ENCODE assay signal across 30 cellular contexts in genomic region chr4:147633113-147633512, GRCh38. TPM values are rescaled to one million over a fixed set of nuclear protein-coding genes. Genes with fewer than 3 reads are reported as not detected.
A peak's percentile ranks its signal among the peaks of the same experiment; 100 is the strongest.
DNase-seq lines count a peak whose midpoint lies in the region; ATAC-seq and TF ChIP-seq lines count a peak whose summit lies in the region.
"Had no signal": no experiment of that assay in that cellular context is flagged by ENCODE, and none has a peak within 500 bp of the region (broad histone marks: within the 10 kb centered on the region; RNA-seq: fewer than 3 reads in every experiment).

No MANE protein-coding gene starts in this region.

- no peaks in the 10 kb centered on the region for H3K27me3 Mint-ChIP-seq in H9 (ENCODE audit: low read depth)
- H3K27me3 Mint-ChIP-seq: activated T-cell treated with anti-CD3 and anti-CD28 coated beads, Interleukin-2, amount 50 U/mL, for 24 hours; dendritic cell treated with granulocyte-macrophage colony-stimulating factor and Interleukin-4, amounts not matched to agents 40 ng/mL and 50 ng/mL, for 4 days; naive thymus-derived CD4-positive, alpha-beta T cell had no signal

- intact Hi-C loops in colonic mucosa (cut with DNase I): no loop called here

- H3K4ac ChIP-seq in H9 (ENCODE audit: low read depth, low read length): no peak overlapping the region

- H2BK12ac ChIP-seq in H9 (ENCODE audit: insufficient read length, low read depth, low read length): no peak overlapping the region

- H3K36me3 ChIP-seq in hepatocyte (replicated peaks; ENCODE audit: insufficient read depth, low read depth) (no peaks in the 10 kb centered on the region), smooth muscle cell (ENCODE audit: low read depth) (peaks cover 43% of the 10 kb centered on the region), colonic mucosa (no peaks in the 10 kb centered on the region)

- H2BK20ac ChIP-seq in H9 (ENCODE audit: low read depth, low read length, poor library complexity, severe bottlenecking): no peak overlapping the region

- H3K18ac ChIP-seq in H9 (ENCODE audit: insufficient read length, low read depth, low read length): no peak overlapping the region

- peaks cover 16 to 20% of the 10 kb centered on the region in 2 experiments for H3K4me1 Mint-ChIP-seq in H9

- H3K27ac ChIP-seq in H9 (ENCODE audit: insufficient read length, low read depth, low read length): no peak overlapping the region
- H3K27ac ChIP-seq in hepatocyte: peak overlapping the region; percentile 52
- H3K27ac ChIP-seq in smooth muscle cell (ENCODE audit: low read depth): peak overlapping the region; percentile 22
- no peak overlapping the region for H3K27ac ChIP-seq in colonic mucosa
- H3K27ac ChIP-seq: adrenal gland, cardiac muscle cell, esophagus squamous epithelium, spleen had no signal

- no peak overlapping the region for H2AK5ac ChIP-seq in H9 (ENCODE audit: insufficient read length, low read length)

- H3K23me2 ChIP-seq in H9 (ENCODE audit: insufficient read length, low read depth, low read length, poor library complexity, severe bottlenecking): no peaks in the 10 kb centered on the region

- H2BK15ac ChIP-seq in H9 (ENCODE audit: low read depth, low read length): no peak overlapping the region

- no peak overlapping the region for H2AFZ ChIP-seq in H9 (ENCODE audit: low read length)
- H2AFZ ChIP-seq in hepatocyte: no peak overlapping the region
- H2AFZ ChIP-seq in smooth muscle cell (ENCODE audit: low read depth): no peak overlapping the region

- no peak overlapping the region for H3K9ac ChIP-seq in H9 (ENCODE audit: extremely low read depth, insufficient read length, low read length)
- H3K9ac ChIP-seq in smooth muscle cell (ENCODE audit: low read depth): no peak overlapping the region
- H3K9ac ChIP-seq in colonic mucosa (ENCODE audit: low read depth in 2 of 2, low read length in 2 of 2): no peak overlapping the region

- ATAC-seq in HG03469 (IDR thresholded peaks at IDR 0.05; ENCODE audit: unreplicated experiment): no peak
- ATAC-seq: activated CD4-positive, CD25-positive, alpha-beta regulatory T cell treated with anti-CD3 and anti-CD28 coated beads, Interleukin-2, amount 50 U/mL, for 24 hours; left cardiac atrium; naive thymus-derived CD4-positive, alpha-beta T cell had no signal

- H4K91ac ChIP-seq in H9 (ENCODE audit: insufficient read length, low read depth, low read length): no peak overlapping the region

- H3K79me1 ChIP-seq in H9 (ENCODE audit: insufficient read depth, low read depth, low read length, poor library complexity, severe bottlenecking): no peaks in the 10 kb centered on the region

- H3K23ac ChIP-seq in H9 (ENCODE audit: insufficient read length, low read depth, low read length): no peak overlapping the region

- H3F3A ChIP-seq in smooth muscle cell (ENCODE audit: low read depth): no peaks in the 10 kb centered on the region

- H4K5ac ChIP-seq in H9 (ENCODE audit: insufficient read length, low read depth, low read length): no peak overlapping the region

- no peaks in the 10 kb centered on the region for H3K9me2 ChIP-seq in hepatocyte (replicated peaks; ENCODE audit: insufficient read depth)

- no peak overlapping the region for H3K56ac ChIP-seq in H9 (ENCODE audit: insufficient read length, low read depth, low read length)

- H2BK5ac ChIP-seq in H9 (ENCODE audit: insufficient read length, low read length): no peak overlapping the region

- no peak overlapping the region for H3T11ph ChIP-seq in H9 (ENCODE audit: low read length)

- H2BK120ac ChIP-seq in H9 (ENCODE audit: low read depth, low read length, poor library complexity, severe bottlenecking): no peak overlapping the region

- no peak overlapping the region for H3K4me3 Mint-ChIP-seq in H9
- H3K4me3 Mint-ChIP-seq: activated T-cell treated with anti-CD3 and anti-CD28 coated beads, Interleukin-2, amount 50 U/mL, for 24 hours; dendritic cell treated with granulocyte-macrophage colony-stimulating factor and Interleukin-4, amounts not matched to agents 40 ng/mL and 50 ng/mL, for 4 days; naive thymus-derived CD4-positive, alpha-beta T cell had no signal

- no peak for TF ChIP-seq CTCF in H9 (conservative IDR thresholded peaks at IDR 0.05)
- TF ChIP-seq CTCF in hepatocyte (IDR thresholded peaks at IDR 0.05; ENCODE audit: poor library complexity): no peak
- TF ChIP-seq CTCF in smooth muscle cell (IDR thresholded peaks at IDR 0.05; ENCODE audit: borderline replicate concordance, insufficient read depth, poor library complexity, severe bottlenecking): no peak
- TF ChIP-seq CTCF in colonic mucosa (IDR thresholded peaks at IDR 0.05): no peak

- peak overlapping the region in 2 of 3 experiments; percentile 68 to 94; a peak in 3 of 7 replicates for H3K27ac Mint-ChIP-seq in H9
- H3K27ac Mint-ChIP-seq: activated T-cell treated with anti-CD3 and anti-CD28 coated beads, Interleukin-2, amount 50 U/mL, for 24 hours; dendritic cell treated with granulocyte-macrophage colony-stimulating factor and Interleukin-4, amounts not matched to agents 40 ng/mL and 50 ng/mL, for 4 days had no signal

- H3K9me3 Mint-ChIP-seq in H9: no peaks in the 10 kb centered on the region
- H3K9me3 Mint-ChIP-seq: dendritic cell treated with granulocyte-macrophage colony-stimulating factor and Interleukin-4, amounts not matched to agents 40 ng/mL and 50 ng/mL, for 4 days had no signal

- H3K4me1 ChIP-seq in H9 (ENCODE audit: insufficient read depth, low read length) (no peaks in the 10 kb centered on the region), hepatocyte (ENCODE audit: insufficient read depth) (no peaks in the 10 kb centered on the region), smooth muscle cell (ENCODE audit: low read depth) (no peaks in the 10 kb centered on the region), colonic mucosa (no peaks in the 10 kb centered on the region)
- H3K4me1 ChIP-seq: adrenal gland, esophagus squamous epithelium, spleen had no signal

- H4K20me1 ChIP-seq in H9 (ENCODE audit: control insufficient read depth, insufficient read depth, insufficient read length): no peaks in the 10 kb centered on the region
- H4K20me1 ChIP-seq in hepatocyte (ENCODE audit: insufficient read depth, poor library complexity, severe bottlenecking): no peaks in the 10 kb centered on the region
- H4K20me1 ChIP-seq in smooth muscle cell (ENCODE audit: low read depth): no peaks in the 10 kb centered on the region

- H3K27me3 ChIP-seq in H9 (ENCODE audit: insufficient read depth, low read length) (no peaks in the 10 kb centered on the region), hepatocyte (no peaks in the 10 kb centered on the region), smooth muscle cell (ENCODE audit: low read depth) (no peaks in the 10 kb centered on the region), colonic mucosa (no peaks in the 10 kb centered on the region)
- H3K27me3 ChIP-seq: adrenal gland, cardiac muscle cell, esophagus squamous epithelium, spleen had no signal

- no peak for DNase-seq in H9
- DNase-seq in astrocyte of the hippocampus (ENCODE audit: low read depth, low spot score): peak; percentile 61
- no peak for DNase-seq in hepatocyte (ENCODE audit: low spot score)
- no peak for DNase-seq in smooth muscle cell (lab: John Stamatoyannopoulos, UW; ENCODE audit: unreplicated experiment)
- DNase-seq in D341Med (ENCODE audit: low spot score): no peak
- DNase-seq in colonic mucosa: no peak
- DNase-seq: activated CD8-positive, alpha-beta memory T cell treated with anti-CD3 and anti-CD28 coated beads for 24 hours; activated naive CD4-positive, alpha-beta T cell; activated T-cell treated with anti-CD3 and anti-CD28 coated beads, Interleukin-2, amount 50 U/mL, for 24 hours; adrenal gland; esophagus squamous epithelium; head of caudate nucleus; KBM-7; left cardiac atrium; mesendoderm; naive thymus-derived CD4-positive, alpha-beta T cell; NCI-H1436; NCI-H2171 treated with DMSO at 0.1 percent for 48 hours; NCI-H524 treated with DMSO at 0.1 percent for 48 hours; NK-92 treated with Interleukin-12 subunit alpha and Interleukin-12 subunit beta, amount 100 ng/mL, for 24 hours; occipital lobe; SIG-M5; spleen; stimulated activated CD4-positive, alpha-beta T cell treated with anti-CD3 and anti-CD28 coated beads, Interleukin-2, amount 100 ng/mL, for 48 hours; stimulated activated naive CD4-positive, alpha-beta T cell; T-helper 1 cell had no signal

- H3K79me2 ChIP-seq in H9 (ENCODE audit: insufficient read depth, low read length) (no peaks in the 10 kb centered on the region), hepatocyte (no peaks in the 10 kb centered on the region), smooth muscle cell (ENCODE audit: low read depth) (no peaks in the 10 kb centered on the region)

- H3K14ac ChIP-seq in H9 (ENCODE audit: insufficient read depth, low read length): no peak overlapping the region

- H3K4me2 ChIP-seq in H9 (ENCODE audit: insufficient read depth, insufficient read length, low read length) (no peak overlapping the region), hepatocyte (no peak overlapping the region), smooth muscle cell (no peak overlapping the region)

- no CpG with 5 or more reads among the region's 3 CpGs for WGBS in H9 (ENCODE audit: extremely low coverage, insufficient read length, low lambda C conversion rate)
- 70% methylated on average over 3 of the region's 3 CpGs for WGBS in hepatocyte (ENCODE audit: low lambda C conversion rate, missing lambda C conversion rate)
- WGBS in smooth muscle cell (ENCODE audit: low lambda C conversion rate): 50% methylated on average over 3 of the region's 3 CpGs

- no peak overlapping the region for H3K4me3 ChIP-seq in hepatocyte
- H3K4me3 ChIP-seq in smooth muscle cell: no peak overlapping the region
- H3K4me3 ChIP-seq in colonic mucosa: no peak overlapping the region
- H3K4me3 ChIP-seq: adrenal gland, cardiac muscle cell, esophagus squamous epithelium, spleen had no signal

- H4K8ac ChIP-seq in H9 (replicated peaks; ENCODE audit: insufficient read length, low read depth, low read length): no peak overlapping the region

- no peaks in the 10 kb centered on the region for H3K9me3 ChIP-seq in H9 (ENCODE audit: control insufficient read depth, low read depth, low read length)
- no peaks in the 10 kb centered on the region for H3K9me3 ChIP-seq in hepatocyte (ENCODE audit: low read depth)
- H3K9me3 ChIP-seq in smooth muscle cell (replicated peaks; ENCODE audit: low read depth): no peaks in the 10 kb centered on the region
- H3K9me3 ChIP-seq in colonic mucosa: no peaks in the 10 kb centered on the region
- H3K9me3 ChIP-seq: adrenal gland had no signal

- H3K36me3 Mint-ChIP-seq in H9 (ENCODE audit: insufficient read depth in 1 of 3, low read depth in 3 of 3): peaks cover 23 to 66% (median 56%) of the 10 kb centered on the region in 3 experiments

RNA-seq across cellular contexts. Expression of gene TMEM184C, which starts 15.9 kb away (rescaled TPM):
- total RNA-seq in H9 (2021) (43.8 and 45.5 TPM in 2 replicates), hepatocyte (43.0 and 49.5 TPM in 2 replicates), smooth muscle cell (33.2 and 40.4 TPM in 2 replicates), colonic mucosa (10 to 100 TPM; 36.4 to 43.5 TPM)
- polyA plus RNA-seq in hepatocyte (34.5 and 43.9 TPM in 2 replicates), smooth muscle cell (17.2 and 21.6 TPM in 2 replicates)

RNA-seq across cellular contexts. Expression of gene PRMT9, which starts 50.9 kb away (rescaled TPM):
- total RNA-seq in H9 (2021) (10.0 and 10.5 TPM in 2 replicates), hepatocyte (11.0 and 16.3 TPM in 2 replicates), smooth muscle cell (6.4 and 10.6 TPM in 2 replicates), colonic mucosa (1 to 10 TPM; 4.9 to 6.4 TPM)
- polyA plus RNA-seq in hepatocyte (6.0 and 6.2 TPM in 2 replicates), smooth muscle cell (4.9 and 5.5 TPM in 2 replicates)

Comparison
In these comparisons a context has a peak if more than half of its experiments do, and no peak if none do; other contexts are left out.
1. H3K27ac ChIP-seq: peak in hepatocyte (single experiment) and smooth muscle cell (single experiment); none in H9 (single experiment) and colonic mucosa (single experiment).